21 cellular contexts compared by ENCODE assay signal in the genomic region with DNA sequence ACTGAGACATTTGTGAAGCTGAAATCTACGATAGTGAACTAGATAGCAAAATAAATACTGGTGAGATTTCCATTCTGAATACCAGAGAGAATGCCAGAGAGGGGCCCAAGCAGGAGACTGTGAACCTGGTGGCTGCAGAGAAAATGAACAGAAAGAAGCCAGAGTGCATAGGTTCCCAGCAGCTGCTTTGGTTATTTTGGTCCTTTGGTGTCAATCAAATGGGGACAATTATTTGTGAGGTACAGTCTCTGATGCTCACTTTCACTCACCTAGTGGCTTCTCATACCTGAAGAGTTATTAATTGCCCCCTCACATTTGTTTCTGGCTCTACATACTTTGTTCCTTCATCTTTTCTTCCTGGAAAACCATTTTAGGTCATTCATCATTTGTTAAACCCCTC.
A peak's percentile ranks its signal among the peaks of the same experiment; 100 is the strongest.
DNase-seq lines count a peak whose midpoint lies in the region; ATAC-seq, FAIRE-seq and TF ChIP-seq lines count a peak whose summit lies in the region.
"Had no signal": no experiment of that assay in that cellular context is flagged by ENCODE, and none has a peak within 500 bp of the region (broad histone marks: within the 10 kb centered on the region; RNA-seq: fewer than 3 reads in every experiment).

No MANE protein-coding gene starts in this region.

- no peak for TF ChIP-seq POLR2A in H1 (IDR thresholded peaks at IDR 0.05; ENCODE audit: control extremely low read depth in 1 of 2, low read depth in 2 of 2, low read length in 2 of 2)

- H3K23me2 ChIP-seq in H1 (ENCODE audit: low read depth, low read length) = no peaks in the 10 kb centered on the region

- no peak for FAIRE-seq in H1 (lab: Jason Lieb, UNC)
- FAIRE-seq: A549, D721Med, H54, HepG2 had no signal

- 92% methylated on average over 1 of the region's 1 CpG; no CpG with 5 or more reads in 1 of the 2 experiments for WGBS in H1 (ENCODE audit: extremely low coverage in 1 of 2, insufficient coverage in 1 of 2, insufficient read length in 1 of 2, insufficient replicate concordance in 2 of 2, low coverage in 1 of 2, low lambda C conversion rate in 2 of 2, missing lambda C conversion rate in 1 of 2), 2 experiments

- no peak overlapping the region for H2BK120ac ChIP-seq in H1 (replicated peaks; ENCODE audit: low read depth, low read length)

- H3K4me1 Mint-ChIP-seq in GM23338 (peaks cover 21% of the 10 kb centered on the region), neural progenitor cell (peaks cover 14% of the 10 kb centered on the region)
- H3K4me1 Mint-ChIP-seq in stimulated activated naive B cell treated with anti-CD40 and anti-IgM and Interleukin-4, amounts not matched to agents 10 μg/mL and 1 μg/mL and 100 μg/mL, for 72 hours = no peaks in the 10 kb centered on the region

- no peak for TF ChIP-seq EP300 in H1 (IDR thresholded peaks at IDR 0.05; ENCODE audit: borderline replicate concordance in 1 of 2, low read depth in 2 of 2, low read length in 2 of 2)

- no peak for DNase-seq in GM23338 (ENCODE audit: low spot score)
- DNase-seq in H1 (ENCODE audit: low read depth in 1 of 2, low spot score in 2 of 2) = no peak
- DNase-seq in neural progenitor cell (ENCODE audit: low spot score) = no peak
- no peak for DNase-seq in stimulated activated naive B cell treated with anti-CD40 and anti-IgM and Interleukin-4, amounts not matched to agents 10 μg/mL and 1 μg/mL and 100 μg/mL, for 72 hours
- no peak for DNase-seq in NCI-H2081 (lab: John Stamatoyannopoulos, UW)
- DNase-seq: AML-193; Caco-2; CD4-positive, alpha-beta T cell; DMS153; DMS79; GDM1; HCEC 1CT had no signal

- H3K27ac Mint-ChIP-seq in GM23338 (no peak overlapping the region), neural progenitor cell (no peak overlapping the region)
- no peak overlapping the region for H3K27ac Mint-ChIP-seq in stimulated activated naive B cell treated with anti-CD40 and anti-IgM and Interleukin-4, amounts not matched to agents 10 μg/mL and 1 μg/mL and 100 μg/mL, for 72 hours
- H3K27ac Mint-ChIP-seq: CD4-positive, alpha-beta T cell; IgD-negative memory B cell had no signal

- peaks cover 11% of the 10 kb centered on the region for H3K9me3 Mint-ChIP-seq in GM23338
- H3K9me3 Mint-ChIP-seq in neural progenitor cell = peaks cover 5% of the 10 kb centered on the region
- peaks cover 3 to 4% of the 10 kb centered on the region in 2 donors for H3K9me3 Mint-ChIP-seq in stimulated activated naive B cell treated with anti-CD40 and anti-IgM and Interleukin-4, amounts not matched to agents 10 μg/mL and 1 μg/mL and 100 μg/mL, for 72 hours

- H3K36me3 Mint-ChIP-seq in GM23338 (ENCODE audit: low read depth) (peaks cover 11% of the 10 kb centered on the region), neural progenitor cell (peaks cover 3% of the 10 kb centered on the region)
- no peaks in the 10 kb centered on the region for H3K36me3 Mint-ChIP-seq in stimulated activated naive B cell treated with anti-CD40 and anti-IgM and Interleukin-4, amounts not matched to agents 10 μg/mL and 1 μg/mL and 100 μg/mL, for 72 hours
- H3K36me3 Mint-ChIP-seq: IgD-negative memory B cell had no signal

- H3K79me1 ChIP-seq in H1 (ENCODE audit: low read depth, low read length) = no peaks in the 10 kb centered on the region

- H3K79me2 ChIP-seq in GM23338 (replicated peaks; ENCODE audit: insufficient read depth) (no peaks in the 10 kb centered on the region), OCI-LY1 (ENCODE audit: insufficient read depth, low read length) (no peaks in the 10 kb centered on the region), H1 (ENCODE audit: control insufficient read depth in 1 of 2, insufficient read depth in 2 of 2, low read length in 2 of 2) (no peaks in the 10 kb centered on the region), neural progenitor cell (ENCODE audit: low read depth) (no peaks in the 10 kb centered on the region)

- no peak overlapping the region for H3K18ac ChIP-seq in H1 (ENCODE audit: extremely low read depth, low read length)

- H3K27me3 Mint-ChIP-seq in GM23338 (ENCODE audit: insufficient read depth, low read depth, poor library complexity) (no peaks in the 10 kb centered on the region), neural progenitor cell (ENCODE audit: insufficient read depth, low read depth) (peaks cover 3% of the 10 kb centered on the region)
- no peaks in the 10 kb centered on the region for H3K27me3 Mint-ChIP-seq in stimulated activated naive B cell treated with anti-CD40 and anti-IgM and Interleukin-4, amounts not matched to agents 10 μg/mL and 1 μg/mL and 100 μg/mL, for 72 hours
- H3K27me3 Mint-ChIP-seq: CD4-positive, alpha-beta T cell; IgD-negative memory B cell had no signal

- no peak overlapping the region for H3K4ac ChIP-seq in H1 (replicated peaks; ENCODE audit: insufficient read length, low read depth, low read length)

- no peak for ATAC-seq in GM23338
- no peak for ATAC-seq in stimulated activated naive B cell treated with anti-CD40 and anti-IgM and Interleukin-4, amounts not matched to agents 10 μg/mL and 1 μg/mL and 100 μg/mL, for 72 hours (replicated peaks)
- no peak for ATAC-seq in HG02588 (IDR thresholded peaks at IDR 0.05; ENCODE audit: unreplicated experiment)
- ATAC-seq: A549, HepG2 had no signal

- no peak overlapping the region for H3K4me3 Mint-ChIP-seq in GM23338
- no peak overlapping the region for H3K4me3 Mint-ChIP-seq in neural progenitor cell
- H3K4me3 Mint-ChIP-seq in stimulated activated naive B cell treated with anti-CD40 and anti-IgM and Interleukin-4, amounts not matched to agents 10 μg/mL and 1 μg/mL and 100 μg/mL, for 72 hours = no peak overlapping the region
- H3K4me3 Mint-ChIP-seq: CD4-positive, alpha-beta T cell; IgD-negative memory B cell had no signal

- H3K56ac ChIP-seq in H1 (replicated peaks; ENCODE audit: insufficient read length, low read depth, low read length) = no peak overlapping the region

- peak overlapping the region; percentile 44 for H4K91ac ChIP-seq in H1 (replicated peaks; ENCODE audit: insufficient read length, low read length)

- no peak for TF ChIP-seq CTCF in GM23338 (conservative IDR thresholded peaks at IDR 0.05; ENCODE audit: low read depth in 2 of 2)
- no peak for TF ChIP-seq CTCF in OCI-LY1 (IDR thresholded peaks at IDR 0.05; ENCODE audit: low read length)
- no peak for TF ChIP-seq CTCF in H1 (IDR thresholded peaks at IDR 0.05; ENCODE audit: control extremely low read depth in 1 of 3, insufficient read depth in 1 of 3, low read depth in 1 of 3, low read length in 3 of 3)
- TF ChIP-seq CTCF in neural progenitor cell (IDR thresholded peaks at IDR 0.05) = no peak

- H3K4me3 ChIP-seq in GM23338 (no peak overlapping the region), OCI-LY1 (ENCODE audit: low read depth, low read length, poor library complexity, severe bottlenecking) (no peak overlapping the region), H1 (ENCODE audit: extremely low read depth in 1 of 4, insufficient read depth in 2 of 4, low read depth in 3 of 4, low read length in 4 of 4) (no peak overlapping the region), neural progenitor cell (no peak overlapping the region)
- H3K4me3 ChIP-seq: A549 had no signal

- H2BK12ac ChIP-seq in H1 (ENCODE audit: low read depth, low read length) = no peak overlapping the region

- H3K9me3 ChIP-seq in OCI-LY1 (ENCODE audit: low read length) = no peaks in the 10 kb centered on the region
- H3K9me3 ChIP-seq in H1 (ENCODE audit: insufficient read depth in 2 of 2, low read depth in 1 of 2, low read length in 1 of 2) = peaks cover 0 to 3% of the 10 kb centered on the region in 2 experiments; a peak in 1 of 4 replicates
- no peaks in the 10 kb centered on the region for H3K9me3 ChIP-seq in neural progenitor cell (ENCODE audit: low read depth)
- H3K9me3 ChIP-seq: A549, Caco-2 had no signal

- H3K27me3 ChIP-seq in GM23338 (ENCODE audit: insufficient read depth) = no peaks in the 10 kb centered on the region
- H3K27me3 ChIP-seq in OCI-LY1 (ENCODE audit: insufficient read depth, low read length) = no peaks in the 10 kb centered on the region
- no peaks in the 10 kb centered on the region for H3K27me3 ChIP-seq in H1 (replicated peaks in 1 of 4; ENCODE audit: control insufficient read depth in 3 of 4, extremely low read depth in 1 of 4, insufficient read depth in 3 of 4, low read length in 3 of 4)
- H3K27me3 ChIP-seq in neural progenitor cell = no peaks in the 10 kb centered on the region

- H3K23ac ChIP-seq in H1 (ENCODE audit: insufficient read length) = no peak overlapping the region

- H3K14ac ChIP-seq in H1 (ENCODE audit: insufficient read length) = no peak overlapping the region

- no peak overlapping the region for H2BK20ac ChIP-seq in H1 (ENCODE audit: low read length)

- no peak overlapping the region for H4K5ac ChIP-seq in H1 (ENCODE audit: insufficient read length, low read depth, low read length)

- no peak overlapping the region for H2AK5ac ChIP-seq in H1 (ENCODE audit: low read depth, low read length)

- CTCF ChIA-PET in H1 (lab: Charles Lee; ENCODE audit: partially characterized antibody) = interaction anchor here (1.0 to 1.4 kb wide), 2 partner anchors 10 to 223 kb away, joined by 3 read pairs; no protein-coding TSS in a partner anchor

- H3K27ac ChIP-seq in GM23338 (ENCODE audit: low read depth) (no peak overlapping the region), OCI-LY1 (ENCODE audit: low read depth, low read length, poor library complexity, severe bottlenecking) (peak overlapping the region; percentile 44), H1 (ENCODE audit: low read depth, low read length) (no peak overlapping the region), neural progenitor cell (no peak overlapping the region)
- H3K27ac ChIP-seq: 22Rv1, A549, C4-2B had no signal

- H2BK15ac ChIP-seq in H1 (ENCODE audit: low read length) = no peak overlapping the region

- no peak overlapping the region for H3K4me2 ChIP-seq in GM23338
- H3K4me2 ChIP-seq in OCI-LY1 (ENCODE audit: low read length) = no peak overlapping the region
- no peak overlapping the region for H3K4me2 ChIP-seq in H1 (ENCODE audit: insufficient read depth in 1 of 2, low read depth in 2 of 2, low read length in 2 of 2)
- H3K4me2 ChIP-seq in neural progenitor cell = no peak overlapping the region
- H3K4me2 ChIP-seq: A549 had no signal

- H3F3A ChIP-seq in GM23338 (replicated peaks; ENCODE audit: low read depth) (no peaks in the 10 kb centered on the region), OCI-LY1 (ENCODE audit: insufficient read depth, low read length) (no peaks in the 10 kb centered on the region), neural progenitor cell (ENCODE audit: low read depth) (no peaks in the 10 kb centered on the region)

- H2AFZ ChIP-seq in GM23338 = peak overlapping the region; percentile 75
- no peak overlapping the region for H2AFZ ChIP-seq in OCI-LY1 (ENCODE audit: low read length)
- no peak overlapping the region for H2AFZ ChIP-seq in H1 (ENCODE audit: low read length)
- H2AFZ ChIP-seq in neural progenitor cell (replicated peaks) = peak overlapping the region; percentile 58

- H2BK5ac ChIP-seq in H1 (ENCODE audit: low read depth, low read length) = no peak overlapping the region

- H3K4me1 ChIP-seq in GM23338 (ENCODE audit: insufficient read depth) = peaks cover 32% of the 10 kb centered on the region
- H3K4me1 ChIP-seq in OCI-LY1 (ENCODE audit: insufficient read depth, low read length, severe bottlenecking) = peaks cover 59% of the 10 kb centered on the region
- H3K4me1 ChIP-seq in H1 (replicated peaks in 1 of 4; ENCODE audit: control insufficient read depth in 3 of 4, insufficient read depth in 4 of 4, low read length in 3 of 4) = peaks cover 0 to 5% (median 3%) of the 10 kb centered on the region in 4 experiments; a peak in 2 of 7 replicates
- H3K4me1 ChIP-seq in neural progenitor cell = no peaks in the 10 kb centered on the region
- H3K4me1 ChIP-seq: A549, Caco-2 had no signal

- TF ChIP-seq RAD21 in H1 (IDR thresholded peaks at IDR 0.05 in 1 of 2, conservative IDR thresholded peaks at IDR 0.05 in 1 of 2; ENCODE audit: low read depth in 2 of 2, low read length in 2 of 2) = no peak

- H3K9me2 ChIP-seq in GM23338 (ENCODE audit: insufficient read depth) = no peaks in the 10 kb centered on the region
- H3K9me2 ChIP-seq in OCI-LY1 (ENCODE audit: low read depth, low read length) = no peaks in the 10 kb centered on the region

- H3K36me3 ChIP-seq in GM23338 (ENCODE audit: insufficient read depth) (no peaks in the 10 kb centered on the region), OCI-LY1 (ENCODE audit: insufficient read depth, low read length) (no peaks in the 10 kb centered on the region), H1 (ENCODE audit: control insufficient read depth in 2 of 4, insufficient read depth in 4 of 4, low read length in 3 of 4) (no peaks in the 10 kb centered on the region; a peak in 1 of 8 replicates), neural progenitor cell (no peaks in the 10 kb centered on the region)

- H4K20me1 ChIP-seq in GM23338 (replicated peaks; ENCODE audit: insufficient read depth) = no peaks in the 10 kb centered on the region
- H4K20me1 ChIP-seq in OCI-LY1 (ENCODE audit: insufficient read depth, low read length) = no peaks in the 10 kb centered on the region
- H4K20me1 ChIP-seq in H1 (replicated peaks in 1 of 2; ENCODE audit: control insufficient read depth in 1 of 2, insufficient read depth in 2 of 2, low read length in 2 of 2) = no peaks in the 10 kb centered on the region
- no peaks in the 10 kb centered on the region for H4K20me1 ChIP-seq in neural progenitor cell (ENCODE audit: low read depth)

- POLR2A ChIA-PET in H1 (lab: Charles Lee; ENCODE audit: partially characterized antibody) = no interaction called here

- no peak overlapping the region for H3K9ac ChIP-seq in OCI-LY1 (ENCODE audit: low read length)
- H3K9ac ChIP-seq in H1 (replicated peaks in 1 of 4; ENCODE audit: extremely low read depth in 1 of 4, low read depth in 3 of 4, low read length in 3 of 4) = no peak overlapping the region
- H3K9ac ChIP-seq in neural progenitor cell = no peak overlapping the region

- no peak overlapping the region for H4K8ac ChIP-seq in H1 (ENCODE audit: extremely low read depth, insufficient read depth, low read length)

Comparison
In these comparisons a context has a peak if more than half of its experiments do, and no peak if none do; other contexts are left out.
1. H2AFZ ChIP-seq: peak in GM23338 (single experiment) and neural progenitor cell (single experiment); none in OCI-LY1 (single experiment) and H1 (single experiment).